Comparison of ENCODE assay signal across 2 cellular contexts in the genomic region with DNA sequence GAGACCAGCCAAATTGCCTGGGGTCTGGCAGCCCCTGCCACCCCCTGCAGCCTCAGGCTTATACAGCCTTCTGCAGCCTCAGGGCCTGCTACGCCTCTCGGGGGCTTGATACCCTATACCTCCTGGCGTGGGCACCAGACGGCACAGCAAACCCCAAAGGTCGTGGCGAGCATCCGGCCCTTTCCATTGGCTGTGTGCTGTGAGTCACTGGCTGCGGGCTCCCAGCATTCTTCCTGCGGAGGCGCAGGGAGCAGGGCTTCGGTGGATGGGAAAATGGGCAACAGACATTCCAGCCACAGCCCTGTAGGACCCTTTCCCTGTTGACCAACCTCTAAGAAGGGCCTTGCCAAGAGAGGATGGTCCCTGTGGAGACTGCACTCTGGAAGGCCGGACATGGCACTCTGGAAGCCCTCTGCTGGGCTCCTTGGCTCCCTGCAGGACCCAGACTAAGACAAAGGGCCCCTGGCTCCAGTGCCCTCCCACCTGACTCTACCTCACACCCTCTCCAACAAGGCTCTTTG.
TF ChIP-seq lines count a peak whose summit lies in the region.

No MANE protein-coding gene starts in this region.

TF ChIP-seq in A549, 52 proteins besides CTCF, POLR2A, EP300 and RAD21 (continued from another document):
- TF ChIP-seq ATOH8 (CRISPR knock-in tag; IDR thresholded peaks at IDR 0.05; ENCODE audit: low read depth), result no peak
- no peak for TF ChIP-seq KDM1A (IDR thresholded peaks at IDR 0.05; ENCODE audit: low read depth)
- TF ChIP-seq POLR2AphosphoS2 (conservative IDR thresholded peaks at IDR 0.05; ENCODE audit: low read length), result no peak
- no peak for TF ChIP-seq NPAS2 (CRISPR knock-in tag; IDR thresholded peaks at IDR 0.05; ENCODE audit: borderline replicate concordance)

TF ChIP-seq in HCT116, 20 proteins besides CTCF, POLR2A, EP300 and RAD21:
- TF ChIP-seq, protein P1, sequence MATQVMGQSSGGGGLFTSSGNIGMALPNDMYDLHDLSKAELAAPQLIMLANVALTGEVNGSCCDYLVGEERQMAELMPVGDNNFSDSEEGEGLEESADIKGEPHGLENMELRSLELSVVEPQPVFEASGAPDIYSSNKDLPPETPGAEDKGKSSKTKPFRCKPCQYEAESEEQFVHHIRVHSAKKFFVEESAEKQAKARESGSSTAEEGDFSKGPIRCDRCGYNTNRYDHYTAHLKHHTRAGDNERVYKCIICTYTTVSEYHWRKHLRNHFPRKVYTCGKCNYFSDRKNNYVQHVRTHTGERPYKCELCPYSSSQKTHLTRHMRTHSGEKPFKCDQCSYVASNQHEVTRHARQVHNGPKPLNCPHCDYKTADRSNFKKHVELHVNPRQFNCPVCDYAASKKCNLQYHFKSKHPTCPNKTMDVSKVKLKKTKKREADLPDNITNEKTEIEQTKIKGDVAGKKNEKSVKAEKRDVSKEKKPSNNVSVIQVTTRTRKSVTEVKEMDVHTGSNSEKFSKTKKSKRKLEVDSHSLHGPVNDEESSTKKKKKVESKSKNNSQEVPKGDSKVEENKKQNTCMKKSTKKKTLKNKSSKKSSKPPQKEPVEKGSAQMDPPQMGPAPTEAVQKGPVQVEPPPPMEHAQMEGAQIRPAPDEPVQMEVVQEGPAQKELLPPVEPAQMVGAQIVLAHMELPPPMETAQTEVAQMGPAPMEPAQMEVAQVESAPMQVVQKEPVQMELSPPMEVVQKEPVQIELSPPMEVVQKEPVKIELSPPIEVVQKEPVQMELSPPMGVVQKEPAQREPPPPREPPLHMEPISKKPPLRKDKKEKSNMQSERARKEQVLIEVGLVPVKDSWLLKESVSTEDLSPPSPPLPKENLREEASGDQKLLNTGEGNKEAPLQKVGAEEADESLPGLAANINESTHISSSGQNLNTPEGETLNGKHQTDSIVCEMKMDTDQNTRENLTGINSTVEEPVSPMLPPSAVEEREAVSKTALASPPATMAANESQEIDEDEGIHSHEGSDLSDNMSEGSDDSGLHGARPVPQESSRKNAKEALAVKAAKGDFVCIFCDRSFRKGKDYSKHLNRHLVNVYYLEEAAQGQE (IDR thresholded peaks at IDR 0.05; ENCODE audit: low read depth), result no peak
- TF ChIP-seq ZBTB33 (IDR thresholded peaks at IDR 0.05; ENCODE audit: extremely low read depth, insufficient replicate concordance, low read length) (no peak), ELF1 (IDR thresholded peaks at IDR 0.05; ENCODE audit: borderline replicate concordance, low read depth) (no peak), ZFX (IDR thresholded peaks at IDR 0.05) (no peak), CBX3 (IDR thresholded peaks at IDR 0.05; ENCODE audit: low read depth) (no peak), FOSL1 (IDR thresholded peaks at IDR 0.05; ENCODE audit: low read depth) (no peak), ZNF274 (IDR thresholded peaks at IDR 0.05; ENCODE audit: low read depth, low read length) (no peak), POLR2AphosphoS5 (IDR thresholded peaks at IDR 0.05; ENCODE audit: low read depth, low read length) (no peak), SP1 (IDR thresholded peaks at IDR 0.05; ENCODE audit: low read depth) (no peak), ATF3 (IDR thresholded peaks at IDR 0.05) (no peak), YY1 (IDR thresholded peaks at IDR 0.05; ENCODE audit: extremely low read depth, insufficient replicate concordance, low read depth, low read length) (no peak), JUND (IDR thresholded peaks at IDR 0.05) (no peak), TCF7L2 (IDR thresholded peaks at IDR 0.05; ENCODE audit: borderline replicate concordance, extremely low read depth, insufficient read depth, insufficient read length) (no peak), SRF (IDR thresholded peaks at IDR 0.05; ENCODE audit: low read depth) (no peak), SIN3A (IDR thresholded peaks at IDR 0.05; ENCODE audit: low read depth) (no peak), CEBPB (IDR thresholded peaks at IDR 0.05; ENCODE audit: low read depth) (no peak), EGR1 (IDR thresholded peaks at IDR 0.05; ENCODE audit: low read depth) (no peak), EZH2 (IDR thresholded peaks at IDR 0.05) (no peak)
- TF ChIP-seq, protein P2, sequence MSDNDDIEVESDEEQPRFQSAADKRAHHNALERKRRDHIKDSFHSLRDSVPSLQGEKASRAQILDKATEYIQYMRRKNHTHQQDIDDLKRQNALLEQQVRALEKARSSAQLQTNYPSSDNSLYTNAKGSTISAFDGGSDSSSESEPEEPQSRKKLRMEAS (IDR thresholded peaks at IDR 0.05), result no peak
